ENCODE assay signal across 24 cellular contexts in the genomic region with DNA sequence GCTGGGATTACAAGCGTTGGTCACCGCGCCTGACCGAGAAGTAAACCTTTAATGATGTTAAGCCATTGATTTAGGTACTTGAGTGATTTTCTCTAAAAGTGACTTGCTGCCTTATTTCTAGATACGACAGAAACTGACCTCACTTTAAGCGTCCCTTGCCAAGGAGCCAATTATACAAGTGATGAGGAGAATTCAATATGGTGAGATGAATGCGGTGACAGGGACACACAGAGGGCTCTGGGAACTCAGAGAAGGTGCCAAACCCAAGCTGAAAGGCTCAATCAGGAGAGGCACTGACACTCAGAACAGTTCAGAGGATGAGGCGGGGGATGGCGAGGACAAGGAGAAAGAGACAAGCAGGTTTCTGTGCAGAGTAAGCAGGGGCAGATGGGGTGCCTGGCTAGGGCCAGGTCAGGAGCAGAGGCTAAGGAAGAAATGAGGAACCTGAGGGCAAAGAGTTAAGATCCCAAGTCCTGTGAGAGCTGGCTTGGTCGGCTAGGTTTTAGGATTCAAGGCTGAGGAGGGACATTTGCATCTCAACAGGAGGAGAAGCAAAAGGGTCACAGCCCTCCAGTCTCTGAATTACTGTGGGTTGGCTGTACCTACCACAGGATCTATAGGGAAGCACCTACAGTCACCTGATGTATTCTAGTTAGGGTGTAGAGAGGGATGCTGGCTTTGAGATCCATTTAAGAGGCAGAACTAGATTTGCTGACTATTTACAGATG.
DNase-seq lines count a peak whose midpoint lies in the region; ATAC-seq, FAIRE-seq and TF ChIP-seq lines count a peak whose summit lies in the region.
"Had no signal": no experiment of that assay in that cellular context is flagged by ENCODE, and none has a peak within 500 bp of the region (broad histone marks: within the 10 kb centered on the region; RNA-seq: fewer than 3 reads in every experiment).

No MANE protein-coding gene starts in this region.

- no peak overlapping the region for H4K91ac ChIP-seq in neuronal stem cell (ENCODE audit: low read depth, low read length, poor library complexity)

- no peak overlapping the region for H2BK12ac ChIP-seq in neuronal stem cell (ENCODE audit: low read length)

- no peak overlapping the region for H2BK5ac ChIP-seq in neuronal stem cell (ENCODE audit: low read length)

- TF ChIP-seq CTCF in bronchial epithelial cell (IDR thresholded peaks at IDR 0.05; ENCODE audit: insufficient read depth, low read length, severe bottlenecking): no peak

- ATAC-seq in GM21515 (IDR thresholded peaks at IDR 0.05; ENCODE audit: unreplicated experiment): no peak
- ATAC-seq: CD8-positive, alpha-beta T cell had no signal

- H3K23ac ChIP-seq in neuronal stem cell (ENCODE audit: low read depth, low read length, poor library complexity): no peak overlapping the region

- H2AK5ac ChIP-seq in neuronal stem cell (ENCODE audit: low read depth, low read length): no peak overlapping the region

- H3K9ac ChIP-seq in NT2/D1 (ENCODE audit: insufficient read length, low read depth): peak overlapping the region; percentile 37
- H3K9ac ChIP-seq in neuronal stem cell (ENCODE audit: low read depth, low read length, poor library complexity): no peak overlapping the region
- H3K9ac ChIP-seq: BLaER1 treated with 17β-estradiol and CSF1 and Interleukin-3, amounts not matched to agents 10 nM and 100 nM had no signal

- no peak overlapping the region for H2BK120ac ChIP-seq in neuronal stem cell (ENCODE audit: low read depth, low read length)

- peak overlapping the region; percentile 6 for H3K18ac ChIP-seq in neuronal stem cell (ENCODE audit: low read length)

- WGBS in neuronal stem cell (ENCODE audit: extremely low coverage in 2 of 2, insufficient read length in 2 of 2, insufficient replicate concordance in 1 of 2), 2 donors: no CpG with 5 or more reads among the region's 10 CpGs

- no peak overlapping the region for H3K14ac ChIP-seq in neuronal stem cell (ENCODE audit: low read length)

- peaks cover 9% of the 10 kb centered on the region for H3K4me1 ChIP-seq in NT2/D1 (ENCODE audit: insufficient read depth, insufficient read length)
- H3K4me1 ChIP-seq in neuronal stem cell (ENCODE audit: control insufficient read depth in 2 of 2, insufficient read depth in 1 of 2, low read depth in 1 of 2, low read length in 2 of 2): peaks cover 0 to 2% of the 10 kb centered on the region in 2 donors
- H3K4me1 ChIP-seq: Caco-2 had no signal

- no peak overlapping the region for H3K4me3 ChIP-seq in H7 (ENCODE audit: insufficient read depth, low read depth, low read length)
- no peak overlapping the region for H3K4me3 ChIP-seq in NT2/D1 (ENCODE audit: insufficient read length, low read depth)
- H3K4me3 ChIP-seq in bronchial epithelial cell (ENCODE audit: low read depth, low read length): no peak overlapping the region
- no peak overlapping the region for H3K4me3 ChIP-seq in neuronal stem cell (ENCODE audit: low read length in 2 of 2)
- H3K4me3 ChIP-seq: BLaER1 treated with 17β-estradiol and CSF1 and Interleukin-3, amounts not matched to agents 10 nM and 100 nM had no signal

- H2BK15ac ChIP-seq in neuronal stem cell (ENCODE audit: low read length): no peak overlapping the region

- DNase-seq in H7: peak; percentile 20
- peak; percentile 52 for DNase-seq in NT2/D1 (ENCODE audit: low read depth, low spot score)
- no peak for DNase-seq in bronchial epithelial cell (ENCODE audit: low read depth)
- DNase-seq in neuronal stem cell (ENCODE audit: low spot score): no peak
- no peak for DNase-seq in SIG-M5 treated with dmso at 0.1 percent for 504 hours (lab: John Stamatoyannopoulos, UW; ENCODE audit: unreplicated experiment)
- no peak for DNase-seq in AG08395 (ENCODE audit: low spot score)
- DNase-seq in SHP77 (lab: John Stamatoyannopoulos, UW): no peak
- DNase-seq: 8988T; ACHN; AML-193; Caco-2; Calu3; CD4-positive, alpha-beta T cell; CD8-positive, alpha-beta T cell; DMS79 treated with DMSO at 0.1 percent for 48 hours; GF-D8 had no signal

- H3K36me3 ChIP-seq in H7 (replicated peaks; ENCODE audit: control insufficient read depth, insufficient read depth, low read length): no peaks in the 10 kb centered on the region
- H3K36me3 ChIP-seq in NT2/D1 (ENCODE audit: insufficient read depth, insufficient read length, low read length): no peaks in the 10 kb centered on the region
- H3K36me3 ChIP-seq in bronchial epithelial cell (ENCODE audit: control insufficient read depth, insufficient read depth, low read length): no peaks in the 10 kb centered on the region
- H3K36me3 ChIP-seq in neuronal stem cell (replicated peaks in 1 of 2; ENCODE audit: control insufficient read depth in 2 of 2, insufficient read depth in 2 of 2, low read length in 2 of 2): no peaks in the 10 kb centered on the region

- H3K9me3 ChIP-seq in NT2/D1 (ENCODE audit: insufficient read depth, low read length): no peaks in the 10 kb centered on the region
- no peaks in the 10 kb centered on the region for H3K9me3 ChIP-seq in neuronal stem cell (replicated peaks in 1 of 2; ENCODE audit: control insufficient read depth in 2 of 2, insufficient read depth in 1 of 2, low read depth in 1 of 2, low read length in 2 of 2)
- H3K9me3 ChIP-seq: Caco-2 had no signal

- no peak overlapping the region for H3K4me2 ChIP-seq in neuronal stem cell (ENCODE audit: insufficient read depth, low read length, poor library complexity, severe bottlenecking)

- no peak overlapping the region for H3K4ac ChIP-seq in neuronal stem cell (ENCODE audit: low read length)

- no peaks in the 10 kb centered on the region for H3K27me3 ChIP-seq in H7 (ENCODE audit: control insufficient read depth, insufficient read depth, low read length)
- no peaks in the 10 kb centered on the region for H3K27me3 ChIP-seq in NT2/D1 (ENCODE audit: insufficient read depth, insufficient read length)
- H3K27me3 ChIP-seq in bronchial epithelial cell (ENCODE audit: control insufficient read depth, insufficient read depth, low read length): peaks cover 9% of the 10 kb centered on the region
- H3K27me3 ChIP-seq in neuronal stem cell (ENCODE audit: control insufficient read depth in 3 of 3, insufficient read depth in 3 of 3, low read depth in 1 of 3, low read length in 3 of 3): peaks cover 0 to 2% (median 0%) of the 10 kb centered on the region in 3 experiments

- FAIRE-seq in bronchial epithelial cell (lab: Jason Lieb, UNC): peak; percentile 18
- FAIRE-seq: A204.1, D721Med, G401.6, GM12891, GM19239 had no signal

- H2AFZ ChIP-seq in neuronal stem cell (ENCODE audit: low read length): no peak overlapping the region

- H3K27ac ChIP-seq in neuronal stem cell (replicated peaks; ENCODE audit: low read length): no peak overlapping the region
- H3K27ac ChIP-seq: BLaER1 treated with 17β-estradiol and CSF1 and Interleukin-3, amounts not matched to agents 10 nM and 100 nM; C4-2B had no signal

- H3K79me1 ChIP-seq in neuronal stem cell (ENCODE audit: low read depth, low read length): no peaks in the 10 kb centered on the region

- no peak overlapping the region for H4K8ac ChIP-seq in neuronal stem cell (ENCODE audit: low read depth, low read length)

Comparison
In these comparisons a context has a peak if more than half of its experiments do, and no peak if none do; other contexts are left out.
1. DNase-seq: peak in H7 (single experiment) and NT2/D1 (single experiment); none in bronchial epithelial cell (single experiment), neuronal stem cell (single experiment), SIG-M5 treated with dmso at 0.1 percent for 504 hours (single experiment), AG08395 (single experiment) and SHP77 (0 of 2).